In genomic region chr1:223837687-223838086, GRCh38 we compare ENCODE assay signal across 16 cellular contexts. TPM values are rescaled to one million over a fixed set of nuclear protein-coding genes. Genes with fewer than 3 reads are reported as not detected.
DNase-seq lines count a peak whose midpoint lies in the region; ATAC-seq and TF ChIP-seq lines count a peak whose summit lies in the region.
"Had no signal": no experiment of that assay in that cellular context is flagged by ENCODE, and none has a peak within 500 bp of the region (broad histone marks: within the 10 kb centered on the region; RNA-seq: fewer than 3 reads in every experiment).

No MANE protein-coding gene starts in this region.

- H3K27me3 ChIP-seq in mammary epithelial cell (ENCODE audit: insufficient read depth, low read length) = no peaks in the 10 kb centered on the region
- H3K27me3 ChIP-seq in PC-9 (ENCODE audit: insufficient read depth, low read depth) = no peaks in the 10 kb centered on the region
- H3K27me3 ChIP-seq in hepatocyte = no peaks in the 10 kb centered on the region
- H3K27me3 ChIP-seq in colonic mucosa = no peaks in the 10 kb centered on the region
- H3K27me3 ChIP-seq: ovary had no signal

- peaks cover 10% of the 10 kb centered on the region for H3K4me1 ChIP-seq in mammary epithelial cell (ENCODE audit: insufficient read depth, low read length)
- H3K4me1 ChIP-seq in PC-9 (replicated peaks; ENCODE audit: insufficient read depth) = peaks cover 79% of the 10 kb centered on the region
- peaks cover 49% of the 10 kb centered on the region for H3K4me1 ChIP-seq in hepatocyte (ENCODE audit: insufficient read depth)
- no peaks in the 10 kb centered on the region for H3K4me1 ChIP-seq in colonic mucosa

- H2AFZ ChIP-seq in mammary epithelial cell (ENCODE audit: low read depth, low read length) (no peak overlapping the region), PC-9 (no peak overlapping the region), hepatocyte (no peak overlapping the region)

- no peak for TF ChIP-seq CTCF in MCF 10A (IDR thresholded peaks at IDR 0.05; ENCODE audit: unreplicated experiment)
- no peak for TF ChIP-seq CTCF in mammary epithelial cell (conservative IDR thresholded peaks at IDR 0.05 in 1 of 2, IDR thresholded peaks at IDR 0.05 in 1 of 2; ENCODE audit: extremely low read depth in 1 of 2, insufficient read depth in 1 of 2, low read depth in 1 of 2, low read length in 2 of 2)
- TF ChIP-seq CTCF in PC-9 (conservative IDR thresholded peaks at IDR 0.05) = no peak
- no peak for TF ChIP-seq CTCF in hepatocyte (IDR thresholded peaks at IDR 0.05; ENCODE audit: poor library complexity)
- TF ChIP-seq CTCF in colonic mucosa (IDR thresholded peaks at IDR 0.05) = no peak

- H3K9me3 ChIP-seq in mammary epithelial cell (replicated peaks; ENCODE audit: insufficient read depth, low read length) = no peaks in the 10 kb centered on the region
- H3K9me3 ChIP-seq in PC-9 (ENCODE audit: insufficient read depth, low read depth) = no peaks in the 10 kb centered on the region
- no peaks in the 10 kb centered on the region for H3K9me3 ChIP-seq in hepatocyte (ENCODE audit: low read depth)
- H3K9me3 ChIP-seq in colonic mucosa = no peaks in the 10 kb centered on the region
- H3K9me3 ChIP-seq: ovary had no signal

- H3K9ac ChIP-seq in mammary epithelial cell (ENCODE audit: insufficient read depth, low read length) (no peak overlapping the region), colonic mucosa (ENCODE audit: low read depth in 2 of 2, low read length in 2 of 2) (no peak overlapping the region)

- H3K27ac ChIP-seq in mammary epithelial cell (ENCODE audit: insufficient read depth, low read depth, low read length) = no peak overlapping the region
- H3K27ac ChIP-seq in PC-9 = peak overlapping the region; percentile 55
- H3K27ac ChIP-seq in hepatocyte = no peak overlapping the region
- H3K27ac ChIP-seq in colonic mucosa = no peak overlapping the region
- H3K27ac ChIP-seq: ovary, skin epidermis had no signal

- H3K79me2 ChIP-seq in mammary epithelial cell (ENCODE audit: insufficient read depth, low read length) (peaks cover 97% of the 10 kb centered on the region), PC-9 (ENCODE audit: low read depth) (peaks cover 99% of the 10 kb centered on the region), hepatocyte (peaks cover 100% of the 10 kb centered on the region)

- H3K36me3 ChIP-seq in mammary epithelial cell (ENCODE audit: insufficient read depth, low read length) (no peaks in the 10 kb centered on the region), PC-9 (ENCODE audit: low read depth) (no peaks in the 10 kb centered on the region; the same call in 1 of the 2 replicates), hepatocyte (replicated peaks; ENCODE audit: insufficient read depth, low read depth) (no peaks in the 10 kb centered on the region), colonic mucosa (no peaks in the 10 kb centered on the region)
- H3K36me3 ChIP-seq: ovary had no signal

- H3K27me3 Mint-ChIP-seq in MCF 10A (ENCODE audit: insufficient read depth, unreplicated experiment) = no peaks in the 10 kb centered on the region

- no peak overlapping the region for H3K4me3 Mint-ChIP-seq in MCF 10A (ENCODE audit: unreplicated experiment)
- H3K4me3 Mint-ChIP-seq in stimulated activated effector memory CD8-positive, alpha-beta T cell treated with anti-CD3 and anti-CD28 coated beads, Interleukin-12 subunit alpha, Interleukin-12 subunit beta, amount 100 ng/mL, for 72 hours = peak overlapping the region; percentile 4
- H3K4me3 Mint-ChIP-seq: activated T-helper 1 cell treated with anti-CD3 and anti-CD28 coated beads, Interleukin-12 subunit alpha, Interleukin-12 subunit beta, Interleukin-2, Interleukin-4 antibody, amounts not matched to agents 30 ng/mL and 10 ng/mL and 1 ng/mL, durations not matched to agents 14 hours and 24 hours and 36 hours; T-helper 2 cell treated with Interferon-gamma antibody and Interleukin-4, amounts not matched to agents 5 μg/mL and 100 μg/mL, for 36 hours had no signal

- no TSS peak for BruUV-seq in MCF 10A (replicated peaks; lab: Mats Ljungman, UMichigan)
- BruUV-seq in mammary epithelial cell (replicated peaks; lab: Mats Ljungman, UMichigan) = no TSS peak
- no TSS peak for BruUV-seq in PC-9 (replicated peaks; lab: Mats Ljungman, UMichigan)

- intact Hi-C loops in MCF 10A (cut with micrococcal nuclease) (no loop called here), mammary epithelial cell (cut with micrococcal nuclease) (no loop called here), PC-9 (cut with micrococcal nuclease; ENCODE audit: unreplicated experiment) (loop anchor here (1.0 kb wide), 1 partner anchor 8 kb away; the partner anchor contains the start of gene TP53BP2), colonic mucosa (cut with DNase I) (no loop called here)

- H3K4me2 ChIP-seq in mammary epithelial cell (ENCODE audit: insufficient read depth, low read depth, low read length) (no peak overlapping the region), PC-9 (peak overlapping the region; percentile 57; the same call in 1 of the 2 replicates), hepatocyte (peak overlapping the region; percentile 7)

- peaks cover 13% of the 10 kb centered on the region for H3K4me1 Mint-ChIP-seq in MCF 10A (ENCODE audit: insufficient read depth, unreplicated experiment)
- peaks cover 26% of the 10 kb centered on the region for H3K4me1 Mint-ChIP-seq in stimulated activated effector memory CD8-positive, alpha-beta T cell treated with anti-CD3 and anti-CD28 coated beads, Interleukin-12 subunit alpha, Interleukin-12 subunit beta, amount 100 ng/mL, for 72 hours

- DNase-seq in MCF 10A (ENCODE audit: unreplicated experiment) = no peak
- no peak for DNase-seq in mammary epithelial cell
- no peak for DNase-seq in PC-9
- no peak for DNase-seq in hepatocyte (ENCODE audit: low spot score)
- no peak for DNase-seq in stimulated activated effector memory CD8-positive, alpha-beta T cell treated with anti-CD3 and anti-CD28 coated beads, Interleukin-12 subunit alpha, Interleukin-12 subunit beta, amount 100 ng/mL, for 72 hours (ENCODE audit: low spot score in 2 of 2)
- DNase-seq in amygdala (lab: John Stamatoyannopoulos, UW) = no peak
- no peak for DNase-seq in colonic mucosa
- DNase-seq: dermis blood vessel endothelial cell, HCEC 1CT, NCI-H1105 treated with DMSO at 0.1 percent for 48 hours, ovary had no signal

- H3K9me2 ChIP-seq in PC-9 (ENCODE audit: insufficient read depth) (no peaks in the 10 kb centered on the region), hepatocyte (replicated peaks; ENCODE audit: insufficient read depth) (no peaks in the 10 kb centered on the region)

- H3K9me3 Mint-ChIP-seq in MCF 10A (ENCODE audit: unreplicated experiment) = no peaks in the 10 kb centered on the region
- no peaks in the 10 kb centered on the region for H3K9me3 Mint-ChIP-seq in stimulated activated effector memory CD8-positive, alpha-beta T cell treated with anti-CD3 and anti-CD28 coated beads, Interleukin-12 subunit alpha, Interleukin-12 subunit beta, amount 100 ng/mL, for 72 hours
- H3K9me3 Mint-ChIP-seq: activated T-helper 1 cell treated with anti-CD3 and anti-CD28 coated beads, Interleukin-12 subunit alpha, Interleukin-12 subunit beta, Interleukin-2, Interleukin-4 antibody, amounts not matched to agents 30 ng/mL and 10 ng/mL and 1 ng/mL, durations not matched to agents 14 hours and 24 hours and 36 hours; T-helper 2 cell treated with Interferon-gamma antibody and Interleukin-4, amounts not matched to agents 5 μg/mL and 100 μg/mL, for 36 hours had no signal

- H3K4me3 ChIP-seq in mammary epithelial cell (replicated peaks in 1 of 3; ENCODE audit: insufficient read depth in 1 of 3, low read depth in 2 of 3, low read length in 3 of 3) (no peak overlapping the region), PC-9 (no peak overlapping the region), hepatocyte (no peak overlapping the region), colonic mucosa (no peak overlapping the region)
- H3K4me3 ChIP-seq: ovary, skin epidermis had no signal

- WGBS in mammary epithelial cell (ENCODE audit: low coverage, missing lambda C conversion rate) = 100% methylated on average over 3 of the region's 10 CpGs
- WGBS in hepatocyte (ENCODE audit: low lambda C conversion rate, missing lambda C conversion rate) = 70% methylated on average over 6 of the region's 10 CpGs

- peak overlapping the region; percentile 29 for H3K27ac Mint-ChIP-seq in MCF 10A (ENCODE audit: low read depth, unreplicated experiment)
- H3K27ac Mint-ChIP-seq in stimulated activated effector memory CD8-positive, alpha-beta T cell treated with anti-CD3 and anti-CD28 coated beads, Interleukin-12 subunit alpha, Interleukin-12 subunit beta, amount 100 ng/mL, for 72 hours = peak overlapping the region; percentile 68
- H3K27ac Mint-ChIP-seq: activated T-helper 1 cell treated with anti-CD3 and anti-CD28 coated beads, Interleukin-12 subunit alpha, Interleukin-12 subunit beta, Interleukin-2, Interleukin-4 antibody, amounts not matched to agents 30 ng/mL and 10 ng/mL and 1 ng/mL, durations not matched to agents 14 hours and 24 hours and 36 hours; T-helper 2 cell treated with Interferon-gamma antibody and Interleukin-4, amounts not matched to agents 5 μg/mL and 100 μg/mL, for 36 hours had no signal

- in situ Hi-C loops in mammary epithelial cell (cut with MboI; ENCODE audit: low sequenced_read_pairs in 2 of 2) = no loop called here

- POLR2A ChIA-PET in MCF 10A (lab: Yijun Ruan, JAX) = interaction anchor here (0.6 to 7.0 kb wide), 6 partner anchors 9 to 505 kb away, joined by 3 to 144 read pairs (median 4); partner anchors contain the start of gene TP53BP2
- POLR2A ChIA-PET in PC-9 (lab: Charles Lee; ENCODE audit: unreplicated experiment) = interaction anchor here (0.6 to 1.0 kb wide), 5 partner anchors 35 to 640 kb away, joined by 4 to 10 read pairs (median 6); no protein-coding TSS in a partner anchor

- no peaks in the 10 kb centered on the region for H3K36me3 Mint-ChIP-seq in MCF 10A (ENCODE audit: insufficient read depth, unreplicated experiment)
- no peaks in the 10 kb centered on the region for H3K36me3 Mint-ChIP-seq in stimulated activated effector memory CD8-positive, alpha-beta T cell treated with anti-CD3 and anti-CD28 coated beads, Interleukin-12 subunit alpha, Interleukin-12 subunit beta, amount 100 ng/mL, for 72 hours

- dilution Hi-C loops in mammary epithelial cell (cut with HindIII; ENCODE audit: low sequenced_read_pairs) = no loop called here

- peaks cover 31% of the 10 kb centered on the region for H3F3A ChIP-seq in PC-9 (ENCODE audit: insufficient read depth, low read depth)

- H4K20me1 ChIP-seq in mammary epithelial cell (ENCODE audit: insufficient read depth, low read length) (no peaks in the 10 kb centered on the region), PC-9 (ENCODE audit: insufficient read depth) (peaks cover 20% of the 10 kb centered on the region), hepatocyte (ENCODE audit: insufficient read depth, poor library complexity, severe bottlenecking) (peaks cover 97% of the 10 kb centered on the region)

- ATAC-seq in stimulated activated effector memory CD8-positive, alpha-beta T cell treated with anti-CD3 and anti-CD28 coated beads, Interleukin-12 subunit alpha, Interleukin-12 subunit beta, amount 100 ng/mL, for 72 hours = no peak
- ATAC-seq in HG02938 (IDR thresholded peaks at IDR 0.05; ENCODE audit: unreplicated experiment) = no peak
- ATAC-seq: esophagus mucosa had no signal

- CTCF ChIA-PET in MCF 10A (lab: Yijun Ruan, JAX) = interaction anchor here (0.6 to 1.9 kb wide), 4 partner anchors 9 to 34 kb away, joined by 3 to 7 read pairs (median 4); no protein-coding TSS in a partner anchor
- CTCF ChIA-PET in mammary epithelial cell (lab: Charles Lee; ENCODE audit: low non-redundant PET) = no interaction called here
- CTCF ChIA-PET in PC-9 (lab: Charles Lee) = interaction anchor here (0.8 kb wide), 1 partner anchor 8 kb away, joined by 3 read pairs; the partner anchor contains the start of gene TP53BP2

RNA-seq across cellular contexts. Expression of gene TP53BP2, which starts 8.1 kb away (rescaled TPM):
- total RNA-seq in MCF 10A (2022) (62.4 and 64.0 TPM in 2 replicates), mammary epithelial cell (10 to 100 TPM; 13.7 to 19.4 TPM), PC-9 (2021) (63.1 and 81.4 TPM in 2 replicates), hepatocyte (53.0 and 57.8 TPM in 2 replicates), colonic mucosa (10 to 100 TPM; 28.8 to 39.6 TPM)
- polyA plus RNA-seq in mammary epithelial cell (10.1 TPM), hepatocyte (27.5 and 31.6 TPM in 2 replicates)
- 48.1 TPM for polyA minus RNA-seq in mammary epithelial cell
